Comparison of ENCODE assay signal across 14 cellular contexts in the genomic region with DNA sequence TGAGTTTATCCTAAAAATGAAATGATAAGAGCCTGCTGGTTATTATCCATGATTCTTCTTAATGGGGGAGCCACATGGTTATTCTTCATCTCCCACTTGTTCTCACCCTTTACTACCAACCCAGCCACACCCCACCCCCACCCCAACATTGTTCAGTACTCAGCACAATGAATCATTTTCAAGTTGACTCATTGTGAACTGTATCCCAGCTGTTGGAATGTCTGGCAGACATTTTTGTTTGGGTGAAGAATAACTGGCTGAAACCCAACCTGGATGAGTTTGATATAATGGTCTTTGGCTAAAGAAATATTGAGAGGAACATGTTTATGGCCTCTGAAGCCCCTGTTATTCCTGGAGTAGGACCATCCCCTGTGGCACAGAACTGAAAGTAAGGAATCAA.
A peak's percentile ranks its signal among the peaks of the same experiment; 100 is the strongest.
DNase-seq lines count a peak whose midpoint lies in the region; ATAC-seq, FAIRE-seq and TF ChIP-seq lines count a peak whose summit lies in the region.
"Had no signal": no experiment of that assay in that cellular context is flagged by ENCODE, and none has a peak within 500 bp of the region (broad histone marks: within the 10 kb centered on the region; RNA-seq: fewer than 3 reads in every experiment).

No MANE protein-coding gene starts in this region.

- DNase-seq in AG04449 (ENCODE audit: low read depth, low spot score) (peak; percentile 41), HTR-8/SVneo (ENCODE audit: insufficient read length, low spot score) (peak; percentile 3), astrocyte of the cerebellum (ENCODE audit: low read depth) (peak; percentile 87), islet precursor cell (peak; percentile 57), mucosa of descending colon (no peak), OCI-M1 (lab: John Stamatoyannopoulos, UW) (no peak)
- DNase-seq in effector CD4-positive, alpha-beta T cell: no peak
- DNase-seq: CD4-positive, CD25-positive, alpha-beta regulatory T cell; NCI-H187; SHP77 treated with DMSO at 0.1 percent for 48 hours; stimulated activated CD4-positive, alpha-beta T cell treated with anti-CD3 and anti-CD28 coated beads, Interleukin-1b, Interleukin-23, amount 100 ng/mL, for 48 hours had no signal

- no peaks in the 10 kb centered on the region for H3K36me3 ChIP-seq in mucosa of descending colon (ENCODE audit: low read depth)
- H3K36me3 ChIP-seq: suprapubic skin had no signal

- no peak for FAIRE-seq in HTR-8/SVneo (lab: Jason Lieb, UNC)
- FAIRE-seq: GM12892 had no signal

- no peak for TF ChIP-seq CTCF in AG04449 (IDR thresholded peaks at IDR 0.05; ENCODE audit: insufficient read depth, low read length, missing control alignments)
- TF ChIP-seq CTCF in astrocyte of the cerebellum (IDR thresholded peaks at IDR 0.05; ENCODE audit: low read depth, low read length, missing control alignments): no peak
- no peak for TF ChIP-seq CTCF in mucosa of descending colon (IDR thresholded peaks at IDR 0.05)

- H3K4me3 ChIP-seq in AG04449 (ENCODE audit: low read depth, low read length): no peak overlapping the region
- no peak overlapping the region for H3K4me3 ChIP-seq in astrocyte of the cerebellum (ENCODE audit: low read depth, low read length)
- H3K4me3 ChIP-seq in mucosa of descending colon: no peak overlapping the region
- H3K4me3 ChIP-seq: suprapubic skin had no signal

- in situ Hi-C loops in astrocyte of the cerebellum (cut with HindIII; ENCODE audit: low sequenced_read_pairs): no loop called here

- ATAC-seq in mucosa of descending colon (no peak), GM19467 (IDR thresholded peaks at IDR 0.05; ENCODE audit: unreplicated experiment) (no peak)

- no peaks in the 10 kb centered on the region for H3K4me1 ChIP-seq in mucosa of descending colon (ENCODE audit: low read depth)

- POLR2A ChIA-PET in AG04449 (lab: Yijun Ruan, JAX): no interaction called here

- H3K9me3 ChIP-seq in mucosa of descending colon: no peaks in the 10 kb centered on the region
- H3K9me3 ChIP-seq: suprapubic skin had no signal

- CTCF ChIA-PET in AG04449 (lab: Yijun Ruan, JAX): no interaction called here

- intact Hi-C loops in mucosa of descending colon (cut with DNase I, micrococcal nuclease): no loop called here

Comparison
In these comparisons a context has a peak if more than half of its experiments do, and no peak if none do; other contexts are left out.
1. DNase-seq: peak in AG04449 (single experiment), HTR-8/SVneo (single experiment), astrocyte of the cerebellum (single experiment) and islet precursor cell (single experiment); none in mucosa of descending colon (0 of 3), OCI-M1 (single experiment) and effector CD4-positive, alpha-beta T cell (single experiment).